ENCODE assay signal across 18 cellular contexts in genomic region chr7:81074406-81074805, GRCh38.
"Had no signal": no experiment of that assay in that cellular context is flagged by ENCODE, and none has a peak within 500 bp of the region (broad histone marks: within the 10 kb centered on the region; RNA-seq: fewer than 3 reads in every experiment).

No MANE protein-coding gene starts in this region.

- H3K9me3 ChIP-seq: psoas muscle, right lobe of liver had no signal

- H3K4me3 ChIP-seq: hepatocyte, mucosa of descending colon, psoas muscle, right lobe of liver, stomach, upper lobe of left lung had no signal

- H2AFZ ChIP-seq: hepatocyte had no signal

- H3K27me3 ChIP-seq: hepatocyte, right lobe of liver, stomach, upper lobe of left lung had no signal

- H3K27ac ChIP-seq: psoas muscle, right lobe of liver, upper lobe of left lung had no signal

- DNase-seq: activated CD4-positive, alpha-beta T cell treated with anti-CD3 and anti-CD28 coated beads, Interleukin-2, amount 10 ng/mL, durations not matched to agents 24 days and 14 days; activated CD8-positive, alpha-beta T cell treated with anti-CD3 and anti-CD28 coated beads for 36 hours; activated naive CD4-positive, alpha-beta T cell treated with anti-CD3 and anti-CD28 coated beads for 36 hours; activated T-cell treated with anti-CD3 and anti-CD28 coated beads, Interleukin-2, amount 50 U/mL, for 24 hours; effector CD8-positive, alpha-beta T cell; mucosa of descending colon; naive B cell; psoas muscle; right lobe of liver; small intestine; stimulated activated CD4-positive, alpha-beta T cell treated with anti-CD3 and anti-CD28 coated beads, Interleukin-4, amount 100 ng/mL, for 24 hours; stomach; T-helper 1 cell; T-helper 9 cell; upper lobe of left lung had no signal

- ATAC-seq: activated CD8-positive, alpha-beta T cell treated with anti-CD3 and anti-CD28 coated beads for 36 hours; left lobe of liver; mucosa of descending colon; right lobe of liver; stimulated activated effector memory CD8-positive, alpha-beta T cell treated with anti-CD3 and anti-CD28 coated beads, Interleukin-12 subunit alpha, Interleukin-12 subunit beta, amount 100 ng/mL, for 72 hours had no signal

- H3K79me2 ChIP-seq: hepatocyte had no signal

- H3K4me2 ChIP-seq: hepatocyte had no signal

- H3K36me3 ChIP-seq: right lobe of liver, stomach, upper lobe of left lung had no signal

- H3K4me1 ChIP-seq: psoas muscle, right lobe of liver, stomach, upper lobe of left lung had no signal
